In the genomic region with DNA sequence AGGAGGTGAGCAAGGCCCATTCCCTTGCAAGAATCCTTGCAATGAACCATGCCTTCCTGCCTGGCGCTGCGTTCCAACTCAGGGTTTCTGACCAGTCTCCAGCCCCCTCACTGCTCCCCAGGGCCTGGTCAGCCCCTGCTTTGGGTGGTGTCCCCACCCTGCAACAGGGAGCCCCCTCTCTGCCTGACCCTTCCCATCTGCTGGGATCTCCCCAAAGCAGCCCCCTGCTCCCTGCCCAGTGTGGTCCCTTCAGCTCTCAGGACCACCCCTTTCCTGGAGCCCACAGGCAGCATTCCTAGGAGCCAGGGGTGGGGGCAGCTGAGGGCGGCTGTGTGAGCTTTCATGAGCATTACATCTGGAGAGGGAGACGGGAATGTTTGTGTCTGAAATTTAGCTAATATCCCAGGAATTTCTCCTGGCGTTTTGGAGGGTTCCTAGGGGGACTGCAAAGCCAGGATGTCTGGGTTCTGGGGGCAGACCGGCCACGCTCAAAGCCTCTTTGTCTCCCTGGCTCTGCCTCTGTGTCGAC, we compare ENCODE assay signal across 1 cellular context.
TF ChIP-seq lines count a peak whose summit lies in the region.

No MANE protein-coding gene starts in this region.

TF ChIP-seq in IMR-90, 13 proteins besides CTCF, POLR2A, EP300 and RAD21:
- peak; percentile 40; the same call in 1 of the 2 replicates for TF ChIP-seq MAZ (IDR thresholded peaks at IDR 0.05; ENCODE audit: borderline replicate concordance, low read depth, low read length)
- TF ChIP-seq, protein P1, sequence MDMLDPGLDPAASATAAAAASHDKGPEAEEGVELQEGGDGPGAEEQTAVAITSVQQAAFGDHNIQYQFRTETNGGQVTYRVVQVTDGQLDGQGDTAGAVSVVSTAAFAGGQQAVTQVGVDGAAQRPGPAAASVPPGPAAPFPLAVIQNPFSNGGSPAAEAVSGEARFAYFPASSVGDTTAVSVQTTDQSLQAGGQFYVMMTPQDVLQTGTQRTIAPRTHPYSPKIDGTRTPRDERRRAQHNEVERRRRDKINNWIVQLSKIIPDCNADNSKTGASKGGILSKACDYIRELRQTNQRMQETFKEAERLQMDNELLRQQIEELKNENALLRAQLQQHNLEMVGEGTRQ (IDR thresholded peaks at IDR 0.05; ENCODE audit: low read depth, low read length) = no peak
